In the genomic region with DNA sequence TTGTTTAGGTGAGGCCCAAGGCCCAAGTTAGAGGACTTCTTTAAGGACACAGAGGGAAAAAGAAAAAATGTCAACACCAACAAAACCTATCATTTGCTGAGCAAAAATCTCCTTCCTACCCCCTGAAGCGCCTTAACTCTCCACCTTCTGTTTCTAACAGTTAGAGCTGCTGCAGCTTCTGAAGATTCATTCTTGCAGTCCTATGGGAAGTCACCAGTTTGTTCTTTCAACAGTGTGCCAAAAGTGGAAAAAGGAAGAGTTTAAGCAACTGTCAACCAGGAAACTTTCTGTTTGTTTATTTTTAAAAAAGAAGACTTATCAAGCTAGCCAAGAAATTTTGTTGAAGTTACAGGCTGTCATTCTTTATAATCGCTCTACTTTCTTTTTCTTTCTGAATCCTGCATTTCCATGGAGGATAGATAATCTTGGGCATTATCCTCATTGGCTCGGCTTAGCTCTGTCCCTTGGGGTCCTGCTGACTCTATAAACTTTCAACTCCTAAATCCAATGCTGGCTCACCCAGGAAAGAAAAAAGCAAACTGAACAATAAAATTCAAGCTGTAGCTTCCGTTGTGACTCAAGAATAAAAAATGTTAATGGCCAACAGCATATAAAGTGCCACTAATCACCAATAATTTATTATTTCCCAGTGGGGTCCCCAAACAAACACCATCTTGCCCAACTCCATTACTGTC, we compare ENCODE assay signal across 13 cellular contexts.
A peak's percentile ranks its signal among the peaks of the same experiment; 100 is the strongest.
DNase-seq lines count a peak whose midpoint lies in the region; TF ChIP-seq lines count a peak whose summit lies in the region.
"Had no signal": no experiment of that assay in that cellular context is flagged by ENCODE, and none has a peak within 500 bp of the region (broad histone marks: within the 10 kb centered on the region; RNA-seq: fewer than 3 reads in every experiment).

No MANE protein-coding gene starts in this region.

- BruUV-seq in PC-9 (replicated peaks; lab: Mats Ljungman, UMichigan), result no TSS peak

- no peak overlapping the region for H2AFZ ChIP-seq in PC-9

- H3K27ac ChIP-seq in mesodermal cell (ENCODE audit: low read depth, low read length, severe bottlenecking), result peak overlapping the region; percentile 12
- H3K27ac ChIP-seq in tibial nerve, result peak overlapping the region in 3 of 4 donors; percentile 46 to 68 (median 66)
- no peak overlapping the region for H3K27ac ChIP-seq in PC-9

- no peaks in the 10 kb centered on the region for H3F3A ChIP-seq in PC-9 (ENCODE audit: insufficient read depth, low read depth)

- no peaks in the 10 kb centered on the region for H3K27me3 ChIP-seq in tibial nerve
- no peaks in the 10 kb centered on the region for H3K27me3 ChIP-seq in PC-9 (ENCODE audit: insufficient read depth, low read depth)

- TF ChIP-seq CTCF in cardiac fibroblast (IDR thresholded peaks at IDR 0.05; ENCODE audit: low read depth, low read length) (no peak), tibial nerve (IDR thresholded peaks at IDR 0.05) (no peak), PC-9 (conservative IDR thresholded peaks at IDR 0.05) (no peak)

- no peak for TF ChIP-seq POLR2A in tibial nerve (IDR thresholded peaks at IDR 0.05)

- H3K9me2 ChIP-seq in PC-9 (ENCODE audit: insufficient read depth), result no peaks in the 10 kb centered on the region

- no peaks in the 10 kb centered on the region for H3K79me2 ChIP-seq in PC-9 (ENCODE audit: low read depth)

- H3K4me2 ChIP-seq in PC-9, result no peak overlapping the region

- H3K4me3 ChIP-seq in cardiac fibroblast (replicated peaks in 1 of 2; ENCODE audit: low read depth in 2 of 2, low read length in 2 of 2), result no peak overlapping the region
- no peak overlapping the region for H3K4me3 ChIP-seq in mesodermal cell (ENCODE audit: extremely low read depth, insufficient read depth, low read length, poor library complexity, severe bottlenecking)
- peak overlapping the region in 1 of 4 donors; percentile 9 for H3K4me3 ChIP-seq in tibial nerve
- no peak overlapping the region for H3K4me3 ChIP-seq in PC-9
- H3K4me3 ChIP-seq: mucosa of descending colon had no signal

- WGBS in mesodermal cell (ENCODE audit: insufficient coverage in 2 of 2), 2 experiments, result 92 to 93% methylated on average over 2 of the region's 4 CpGs
- 46 to 57% methylated on average over 4 of the region's 4 CpGs for whole genome bisulfite sequencing in tibial nerve, 2 donors

- intact Hi-C loops in PC-9 (cut with micrococcal nuclease; ENCODE audit: unreplicated experiment), result no loop called here

- H3K36me3 ChIP-seq in mesodermal cell (ENCODE audit: control insufficient read depth, insufficient read depth, low read length) (no peaks in the 10 kb centered on the region), tibial nerve (no peaks in the 10 kb centered on the region), PC-9 (ENCODE audit: low read depth) (no peaks in the 10 kb centered on the region)

- H3K4me1 ChIP-seq in mesodermal cell (ENCODE audit: control insufficient read depth, insufficient read depth, low read length, poor library complexity, severe bottlenecking), result peaks cover 12% of the 10 kb centered on the region
- peaks cover 0 to 35% (median 16%) of the 10 kb centered on the region in 4 donors for H3K4me1 ChIP-seq in tibial nerve
- no peaks in the 10 kb centered on the region for H3K4me1 ChIP-seq in PC-9 (replicated peaks; ENCODE audit: insufficient read depth)

- CTCF ChIA-PET in PC-9 (lab: Charles Lee), result no interaction called here

- peak in 1 of 2 donors; percentile 68 for TF ChIP-seq EP300 in tibial nerve (IDR thresholded peaks at IDR 0.05)

- no peaks in the 10 kb centered on the region for H4K20me1 ChIP-seq in PC-9 (ENCODE audit: insufficient read depth)

- DNase-seq in M059J (ENCODE audit: low read depth) (peak; percentile 73), cardiac fibroblast (ENCODE audit: low read depth in 2 of 2) (peak; percentile 44), tibial nerve (ENCODE audit: low spot score in 2 of 2) (no peak), PC-9 (no peak), GOT3 (lab: John Stamatoyannopoulos, UW) (no peak), NCI-H1417 (lab: John Stamatoyannopoulos, UW) (no peak), COLO829 (ENCODE audit: low spot score) (no peak)
- DNase-seq: effector CD8-positive, alpha-beta T cell; hippocampal formation; mucosa of descending colon; NCI-H1092; NCI-H748 treated with DMSO at 0.1 percent for 48 hours had no signal

- H3K9me3 ChIP-seq in mesodermal cell (ENCODE audit: control insufficient read depth, low read length), result no peaks in the 10 kb centered on the region
- H3K9me3 ChIP-seq in tibial nerve, result no peaks in the 10 kb centered on the region
- H3K9me3 ChIP-seq in PC-9 (ENCODE audit: insufficient read depth, low read depth), result peaks cover 3% of the 10 kb centered on the region; the same call in 1 of the 2 replicates
- H3K9me3 ChIP-seq: mucosa of descending colon had no signal

- POLR2A ChIA-PET in PC-9 (lab: Charles Lee; ENCODE audit: unreplicated experiment), result no interaction called here

Comparison
In these comparisons a context has a peak if more than half of its experiments do, and no peak if none do; other contexts are left out.
1. DNase-seq: peak in M059J (single experiment) and cardiac fibroblast (2 of 2); none in tibial nerve (0 of 2), PC-9 (0 of 2), GOT3 (single experiment), NCI-H1417 (0 of 3) and COLO829 (single experiment).